In genomic region chr1:27634166-27634981, GRCh38 we compare ENCODE assay signal across 8 cellular contexts. TPM values are rescaled to one million over a fixed set of nuclear protein-coding genes. Genes with fewer than 3 reads are reported as not detected.
A peak's percentile ranks its signal among the peaks of the same experiment; 100 is the strongest.
DNase-seq lines count a peak whose midpoint lies in the region; ATAC-seq and TF ChIP-seq lines count a peak whose summit lies in the region.

No MANE protein-coding gene starts in this region.

- peak in 1 of 2 donors; percentile 22 for TF ChIP-seq POLR2A in thyroid gland (IDR thresholded peaks at IDR 0.05)

- ATAC-seq in HG03457 (IDR thresholded peaks at IDR 0.05; ENCODE audit: unreplicated experiment) (no peak), GM18909 (IDR thresholded peaks at IDR 0.05; ENCODE audit: poor library complexity, unreplicated experiment) (no peak)

- intact Hi-C loops in dorsolateral prefrontal cortex (cut with DNase I), result no loop called here
- intact Hi-C loops in thyroid gland (cut with DNase I), result no loop called here

- no peaks in the 10 kb centered on the region for H3K9me3 ChIP-seq in mesodermal cell (ENCODE audit: control insufficient read depth, low read length)
- H3K9me3 ChIP-seq in thyroid gland, result no peaks in the 10 kb centered on the region

- DNase-seq in T-helper 1 cell (peak; percentile 27 to 49 (median 36)), dorsolateral prefrontal cortex (no peak), thyroid gland (peak; percentile 30 to 32), SIG-M5 treated with dmso at 0.1 percent for 504 hours (lab: John Stamatoyannopoulos, UW; ENCODE audit: unreplicated experiment) (no peak)

- TF ChIP-seq CTCF in dorsolateral prefrontal cortex (IDR thresholded peaks at IDR 0.05 in 54 of 56, conservative IDR thresholded peaks at IDR 0.05 in 2 of 56; ENCODE audit: low read depth in 1 of 56, partially characterized antibody in 56 of 56) (no peak), thyroid gland (IDR thresholded peaks at IDR 0.05) (no peak)

- H3K36me3 ChIP-seq in mesodermal cell (ENCODE audit: control insufficient read depth, insufficient read depth, low read length) (no peaks in the 10 kb centered on the region), thyroid gland (no peaks in the 10 kb centered on the region)

- 21 to 29% methylated on average over 53 to 57 of the region's 66 CpGs for WGBS in mesodermal cell (ENCODE audit: insufficient coverage in 2 of 2), 2 experiments
- 9 to 11% methylated on average over 28 to 29 of the region's 66 CpGs for WGBS in thyroid gland, 2 donors

- H3K27me3 ChIP-seq in dorsolateral prefrontal cortex (peaks cover 0 to 27% (median 13%) of the 10 kb centered on the region in 45 donors), thyroid gland (peaks cover 6% of the 10 kb centered on the region)

- peak overlapping the region in 45 of 59 donors; percentile 11 to 84 (median 60) for H3K27ac ChIP-seq in dorsolateral prefrontal cortex
- H3K27ac ChIP-seq in mesodermal cell (ENCODE audit: low read depth, low read length, severe bottlenecking), result no peak overlapping the region
- peak overlapping the region; percentile 44 to 81 (median 75) for H3K27ac ChIP-seq in thyroid gland

- peak overlapping the region; percentile 54; the same call in 1 of the 2 replicates for H3K4me3 ChIP-seq in GM08714 (ENCODE audit: low read length)
- peak overlapping the region in 58 of 59 donors; percentile 15 to 65 (median 46) for H3K4me3 ChIP-seq in dorsolateral prefrontal cortex
- peak overlapping the region; percentile 31 for H3K4me3 ChIP-seq in mesodermal cell (ENCODE audit: extremely low read depth, insufficient read depth, low read length, poor library complexity, severe bottlenecking)
- H3K4me3 ChIP-seq in thyroid gland (replicated peaks in 1 of 3), result peak overlapping the region in 2 of 3 donors; percentile 20 to 41

- H3K4me1 ChIP-seq in mesodermal cell (ENCODE audit: control insufficient read depth, insufficient read depth, low read length, poor library complexity, severe bottlenecking) (peaks cover 4% of the 10 kb centered on the region), thyroid gland (peaks cover 29 to 52% of the 10 kb centered on the region in 2 donors)

RNA-seq across cellular contexts. Expression of gene FGR, which starts 0.6 kb away (rescaled TPM):
- 10 to 100 TPM in 19 of 120 experiments, 1 to 10 TPM in 101; 2.0 to 24.2 (median 6.8) TPM for total RNA-seq in dorsolateral prefrontal cortex
- polyA plus RNA-seq in mesodermal cell (2013, experiment 1 of 2), result not detected
- polyA plus RNA-seq in mesodermal cell (2013, experiment 2 of 2), result not detected
- total RNA-seq in thyroid gland, result 1 to 10 TPM; 4.6 to 7.1 (median 6.4) TPM

RNA-seq across cellular contexts. Expression of gene AHDC1, which starts 30.4 kb away (rescaled TPM):
- total RNA-seq in dorsolateral prefrontal cortex (100 to 1,000 TPM in 21 of 120 experiments, 10 to 100 TPM in 99; 57.6 to 160 (median 87.2) TPM), thyroid gland (10 to 100 TPM; 25.5 to 91.4 (median 47.8) TPM)
- polyA plus RNA-seq in mesodermal cell (2013, experiment 1 of 2), result 44.6 TPM
- polyA plus RNA-seq in mesodermal cell (2013, experiment 2 of 2), result 35.0 TPM

RNA-seq across cellular contexts. Expression of gene IFI6, which starts 37.6 kb away (rescaled TPM):
- total RNA-seq in dorsolateral prefrontal cortex, result 1,000 to 10,000 TPM in 2 of 120 experiments, 100 to 1,000 TPM in 49, 10 to 100 TPM in 69; 51.8 to 1,534 (median 96.2) TPM
- polyA plus RNA-seq in mesodermal cell (2013, experiment 1 of 2), result 16.5 TPM
- 14.4 TPM for polyA plus RNA-seq in mesodermal cell (2013, experiment 2 of 2)
- total RNA-seq in thyroid gland, result 100 to 1,000 TPM; 120 to 174 (median 150) TPM

Comparison
In these comparisons a context has a peak if more than half of its experiments do, and no peak if none do; other contexts are left out.
1. DNase-seq: peak in T-helper 1 cell (5 of 5) and thyroid gland (2 of 2); none in dorsolateral prefrontal cortex (0 of 10) and SIG-M5 treated with dmso at 0.1 percent for 504 hours (single experiment).
2. Peak in every context shown above with its lines, with median percentiles within 50 percentile points of each other: H3K4me3 ChIP-seq.